Comparison of ENCODE assay signal across 14 cellular contexts in the genomic region with DNA sequence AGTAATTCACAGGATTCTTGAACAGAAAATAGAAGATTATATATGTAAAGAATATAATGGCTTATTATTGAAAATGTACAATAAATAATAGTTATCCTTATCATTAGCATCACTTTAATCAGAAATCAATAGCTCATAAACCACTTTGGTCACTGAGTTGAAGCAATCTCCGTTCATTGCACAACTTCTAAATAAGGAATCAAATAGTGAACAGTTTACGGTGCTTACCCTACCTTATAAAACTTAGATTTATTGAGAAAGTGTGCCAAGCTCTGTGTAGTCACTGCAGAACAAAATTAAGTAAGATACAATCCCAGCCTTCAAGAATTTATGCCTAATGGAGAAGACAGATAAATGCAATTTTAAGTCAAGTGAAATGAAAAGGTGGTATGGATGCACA. TPM values are rescaled to one million over a fixed set of nuclear protein-coding genes. Genes with fewer than 3 reads are reported as not detected.
A peak's percentile ranks its signal among the peaks of the same experiment; 100 is the strongest.
DNase-seq lines count a peak whose midpoint lies in the region; ATAC-seq and TF ChIP-seq lines count a peak whose summit lies in the region.
"Had no signal": no experiment of that assay in that cellular context is flagged by ENCODE, and none has a peak within 500 bp of the region (broad histone marks: within the 10 kb centered on the region; RNA-seq: fewer than 3 reads in every experiment).

No MANE protein-coding gene starts in this region.

- H2BK15ac ChIP-seq in IMR-90 (ENCODE audit: low read depth, low read length), result no peak overlapping the region

- ATAC-seq in IMR-90 (ENCODE audit: low read depth), result no peak
- ATAC-seq in left lobe of liver, result peak; percentile 25
- no peak for ATAC-seq in sciatic nerve
- no peak for ATAC-seq in PC-3

- H3K9me3 ChIP-seq in IMR-90 (ENCODE audit: control insufficient read depth, insufficient read depth, low read length) (no peaks in the 10 kb centered on the region), prostate gland (no peaks in the 10 kb centered on the region), PC-3 (ENCODE audit: low read length) (no peaks in the 10 kb centered on the region)
- H3K9me3 ChIP-seq: BE2C, Caco-2 had no signal

- H3K4me2 ChIP-seq in IMR-90 (ENCODE audit: low read depth, low read length) (no peak overlapping the region), PC-3 (ENCODE audit: low read length) (no peak overlapping the region)

- H2AK5ac ChIP-seq in IMR-90 (ENCODE audit: low read depth, low read length), result no peak overlapping the region

- no peak overlapping the region for H4K5ac ChIP-seq in IMR-90 (ENCODE audit: low read depth, low read length)

- H3F3A ChIP-seq in PC-3 (ENCODE audit: low read length, unreplicated experiment), result no peaks in the 10 kb centered on the region

- no peaks in the 10 kb centered on the region for H3K36me3 Mint-ChIP-seq in endothelial cell (ENCODE audit: low read depth, unreplicated experiment)

- H3K79me1 ChIP-seq in IMR-90 (ENCODE audit: low read depth in 1 of 2, low read length in 2 of 2), result no peaks in the 10 kb centered on the region

- H3K36me3 ChIP-seq in IMR-90 (ENCODE audit: control insufficient read depth, insufficient read depth, low read length) (no peaks in the 10 kb centered on the region), prostate gland (no peaks in the 10 kb centered on the region), PC-3 (ENCODE audit: low read depth, low read length) (no peaks in the 10 kb centered on the region)
- H3K36me3 ChIP-seq: BE2C had no signal

- peaks cover 55% of the 10 kb centered on the region for H3K4me1 Mint-ChIP-seq in endothelial cell (ENCODE audit: unreplicated experiment)

- H3K79me2 ChIP-seq in PC-3 (ENCODE audit: low read length), result no peaks in the 10 kb centered on the region

- in situ Hi-C loops in IMR-90 (cut with MboI; ENCODE audit: low sequenced_read_pairs), result no loop called here

- H3K4me3 Mint-ChIP-seq in endothelial cell (ENCODE audit: unreplicated experiment), result no peak overlapping the region
- H3K4me3 Mint-ChIP-seq: CD4-positive, alpha-beta T cell had no signal

- H3K27ac Mint-ChIP-seq in endothelial cell (ENCODE audit: unreplicated experiment), result peak overlapping the region; percentile 93
- H3K27ac Mint-ChIP-seq: CD4-positive, alpha-beta T cell had no signal

- no peak for DNase-seq in IMR-90
- DNase-seq in endothelial cell (ENCODE audit: low spot score), result no peak
- DNase-seq in left lobe of liver (ENCODE audit: low spot score), result no peak
- peak; percentile 10 for DNase-seq in prostate gland (ENCODE audit: low spot score)
- DNase-seq in sciatic nerve (ENCODE audit: low spot score), result no peak
- DNase-seq in posterior cingulate gyrus, result no peak
- DNase-seq in PC-3, result no peak
- DNase-seq: BE2C; C1 segment of cervical spinal cord; Caco-2; CD4-positive, alpha-beta T cell; GM23248; H7 had no signal

- POLR2A ChIA-PET in IMR-90 (lab: Charles Lee; ENCODE audit: unreplicated experiment), result no interaction called here
- POLR2A ChIA-PET in PC-3 (lab: Charles Lee; ENCODE audit: unreplicated experiment), result no interaction called here

- no peak overlapping the region for H3K4ac ChIP-seq in IMR-90 (ENCODE audit: low read depth, low read length)

- no peaks in the 10 kb centered on the region for H3K27me3 Mint-ChIP-seq in endothelial cell (ENCODE audit: unreplicated experiment)

- H3K9me2 ChIP-seq in PC-3 (replicated peaks; ENCODE audit: low read length), result no peaks in the 10 kb centered on the region

- H4K8ac ChIP-seq in IMR-90 (ENCODE audit: low read depth in 2 of 2, low read length in 2 of 2), result no peak overlapping the region

- H4K91ac ChIP-seq in IMR-90 (ENCODE audit: insufficient read depth, low read depth, low read length), result no peak overlapping the region

- TF ChIP-seq CTCF in IMR-90 (conservative IDR thresholded peaks at IDR 0.05; ENCODE audit: low read depth, low read length) (no peak), endothelial cell (IDR thresholded peaks at IDR 0.05; ENCODE audit: unreplicated experiment) (no peak), prostate gland (IDR thresholded peaks at IDR 0.05) (no peak), PC-3 (conservative IDR thresholded peaks at IDR 0.05; ENCODE audit: low read depth, low read length) (no peak)

- TF ChIP-seq RAD21 in IMR-90 (IDR thresholded peaks at IDR 0.05; ENCODE audit: low read length), result no peak

- H3K9ac ChIP-seq in IMR-90 (ENCODE audit: low read depth, low read length) (no peak overlapping the region), PC-3 (ENCODE audit: low read length) (no peak overlapping the region)
- H3K9ac ChIP-seq: GM23248 had no signal

- WGBS in IMR-90 (ENCODE audit: extremely low coverage in 2 of 2, insufficient read length in 1 of 2), 2 experiments, result no CpG with 5 or more reads among the region's 2 CpGs
- WGBS in prostate gland, result 35% methylated on average over 2 of the region's 2 CpGs

- H3K14ac ChIP-seq in IMR-90 (replicated peaks; ENCODE audit: low read depth, low read length), result no peak overlapping the region

- H2BK5ac ChIP-seq in IMR-90 (ENCODE audit: low read depth, low read length, poor library complexity, severe bottlenecking), result no peak overlapping the region

- H3K27me3 ChIP-seq in IMR-90 (ENCODE audit: control insufficient read depth, insufficient read depth, low read length) (peaks cover 5% of the 10 kb centered on the region), prostate gland (replicated peaks; ENCODE audit: insufficient read depth) (peaks cover 4% of the 10 kb centered on the region), PC-3 (ENCODE audit: low read length) (peaks cover 50% of the 10 kb centered on the region)

- CTCF ChIA-PET in IMR-90 (lab: Yijun Ruan, JAX) (no interaction called here), PC-3 (lab: Charles Lee) (no interaction called here)

- H4K20me1 ChIP-seq in IMR-90 (ENCODE audit: insufficient read depth, low read length) (no peaks in the 10 kb centered on the region), PC-3 (ENCODE audit: low read length) (no peaks in the 10 kb centered on the region)

- no peaks in the 10 kb centered on the region for H3K9me1 ChIP-seq in IMR-90 (ENCODE audit: insufficient read depth, low read length)

- no peak overlapping the region for H3K18ac ChIP-seq in IMR-90 (ENCODE audit: low read depth, low read length)

- intact Hi-C loops in IMR-90 (cut with micrococcal nuclease), result no loop called here
- intact Hi-C loops in prostate gland (cut with DNase I), result no loop called here
- intact Hi-C loops in sciatic nerve (cut with DNase I), result no loop called here
- intact Hi-C loops in posterior cingulate gyrus (cut with DNase I), result no loop called here
- intact Hi-C loops in PC-3 (cut with micrococcal nuclease), result no loop called here

- H2BK20ac ChIP-seq in IMR-90 (ENCODE audit: low read depth, low read length), result no peak overlapping the region

- H3K4me1 ChIP-seq in IMR-90 (ENCODE audit: control insufficient read depth, insufficient read depth, low read length), result no peaks in the 10 kb centered on the region
- H3K4me1 ChIP-seq in prostate gland (replicated peaks), result no peaks in the 10 kb centered on the region
- no peaks in the 10 kb centered on the region for H3K4me1 ChIP-seq in PC-3 (ENCODE audit: insufficient read depth, low read length)
- H3K4me1 ChIP-seq: BE2C had no signal

- no TSS peak for BruUV-seq in IMR-90 (replicated peaks; lab: Mats Ljungman, UMichigan)
- no TSS peak for BruUV-seq in PC-3 (replicated peaks; lab: Mats Ljungman, UMichigan)

- dilution Hi-C loops in IMR-90 (cut with HindIII; ENCODE audit: low sequenced_read_pairs, unreplicated experiment), result no loop called here

- H2BK120ac ChIP-seq in IMR-90 (ENCODE audit: low read depth, low read length), result no peak overlapping the region

- no peaks in the 10 kb centered on the region for H3K9me3 Mint-ChIP-seq in endothelial cell (ENCODE audit: unreplicated experiment)
- H3K9me3 Mint-ChIP-seq: CD4-positive, alpha-beta T cell had no signal

- no peak overlapping the region for H3K56ac ChIP-seq in IMR-90 (ENCODE audit: extremely low read depth, insufficient read depth, low read length)

- TF ChIP-seq POLR2A in IMR-90 (IDR thresholded peaks at IDR 0.05; ENCODE audit: low read depth, low read length), result no peak
- TF ChIP-seq POLR2A in prostate gland (IDR thresholded peaks at IDR 0.05), result no peak

- no peak overlapping the region for H3K23ac ChIP-seq in IMR-90 (ENCODE audit: low read depth, low read length)

- H3K4me3 ChIP-seq in IMR-90 (ENCODE audit: insufficient read depth, low read depth, low read length) (no peak overlapping the region), prostate gland (no peak overlapping the region), PC-3 (ENCODE audit: low read length) (no peak overlapping the region)
- H3K4me3 ChIP-seq: GM23248 had no signal

- H3K27ac ChIP-seq in IMR-90 (ENCODE audit: insufficient read depth, low read length) (no peak overlapping the region), prostate gland (no peak overlapping the region), PC-3 (ENCODE audit: low read length) (no peak overlapping the region)
- H3K27ac ChIP-seq: GM23248 had no signal

- H2AFZ ChIP-seq in IMR-90 (replicated peaks; ENCODE audit: low read length, poor library complexity) (no peak overlapping the region), PC-3 (ENCODE audit: low read length) (no peak overlapping the region)
- H2AFZ ChIP-seq: GM23248 had no signal

- no peak overlapping the region for H2AK9ac ChIP-seq in IMR-90 (replicated peaks; ENCODE audit: low read depth, low read length, poor library complexity)

TF ChIP-seq in IMR-90, 13 proteins besides CTCF, POLR2A, EP300 and RAD21:
- TF ChIP-seq CEBPB (IDR thresholded peaks at IDR 0.05; ENCODE audit: low read depth, low read length) (0 out of 2 replicates have a peak, but pooled peaks have one; percentile 1), BHLHE40 (IDR thresholded peaks at IDR 0.05; ENCODE audit: low read depth, low read length) (no peak), CHD1 (IDR thresholded peaks at IDR 0.05; ENCODE audit: low read depth, low read length) (no peak)

RNA-seq across cellular contexts. Expression of a gene that starts 6.7 kb away (rescaled TPM):
- total RNA-seq in IMR-90 (2012; rRNA removed) (0.28 and 0.36 TPM in 2 replicates), endothelial cell (ENCODE audit: unreplicated experiment) (19.6 TPM), left lobe of liver (11.9 TPM), prostate gland (10 to 100 TPM in 1 of 2 donors, 1 to 10 TPM in 1; 4.4 to 11.7 TPM), sciatic nerve (0.67 TPM), PC-3 (2014; rRNA removed) (not detected in 2 replicates)
- 0.24 and 0.32 TPM in 2 replicates for polyA plus RNA-seq in IMR-90 (2012; rRNA removed)
- polyA plus RNA-seq in IMR-90 (2012; cell fraction: cytosol; rRNA removed), result 0.05 and 0.16 TPM in 2 replicates
- 0.08 TPM in 1 of 2 replicates, not detected in the other for polyA plus RNA-seq in IMR-90 (2012; cell fraction: nucleus; rRNA removed; ENCODE audit: low replicate concordance)
- total RNA-seq: A172; CD4-positive, alpha-beta T cell had no signal

RNA-seq across cellular contexts. Expression of a gene that starts 29.0 kb away (rescaled TPM):
- total RNA-seq in IMR-90 (2012; rRNA removed) (not detected in 2 replicates), endothelial cell (ENCODE audit: unreplicated experiment) (0.44 TPM), left lobe of liver (0.30 TPM), prostate gland (1 to 10 TPM in 1 of 2 donors, not detected in 1; 4.2 TPM), sciatic nerve (not detected), PC-3 (2014; rRNA removed) (not detected in 2 replicates)
- not detected in 2 replicates for polyA plus RNA-seq in IMR-90 (2012; rRNA removed)
- not detected in 2 replicates for polyA plus RNA-seq in IMR-90 (2012; cell fraction: cytosol; rRNA removed)
- polyA plus RNA-seq in IMR-90 (2012; cell fraction: nucleus; rRNA removed; ENCODE audit: low replicate concordance), result not detected in 2 replicates
- total RNA-seq: Caco-2; CD4-positive, alpha-beta T cell; GM23248 had no signal
- polyA plus RNA-seq: GM23248 had no signal
